Comparison of ENCODE assay signal across 12 cellular contexts in the genomic region with DNA sequence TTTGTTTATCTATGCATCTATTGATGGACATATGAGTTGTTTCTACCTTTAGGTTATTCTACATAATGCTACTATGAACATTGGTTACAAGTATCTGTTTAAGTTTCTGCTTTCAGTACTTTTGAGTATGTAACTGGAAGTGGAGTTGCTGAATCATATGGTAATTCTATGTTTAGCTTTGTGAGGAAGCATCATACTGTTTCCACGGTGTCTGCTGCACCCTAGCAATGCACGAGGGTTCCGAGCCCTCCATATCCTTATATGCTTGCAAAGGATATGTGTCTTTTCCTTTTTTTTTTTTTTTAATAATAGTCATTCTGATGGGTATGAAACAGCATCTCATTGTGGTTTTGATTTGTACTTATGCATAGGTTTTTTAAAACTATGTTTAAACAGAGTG.
DNase-seq lines count a peak whose midpoint lies in the region; ATAC-seq and TF ChIP-seq lines count a peak whose summit lies in the region.
"Had no signal": no experiment of that assay in that cellular context is flagged by ENCODE, and none has a peak within 500 bp of the region (broad histone marks: within the 10 kb centered on the region; RNA-seq: fewer than 3 reads in every experiment).

No MANE protein-coding gene starts in this region.

- H3K9me3 Mint-ChIP-seq in HFFc6: no peaks in the 10 kb centered on the region

- in situ Hi-C loops in G401 (cut with HindIII; ENCODE audit: low sequenced_read_pairs): no loop called here

- H3K4me1 Mint-ChIP-seq in HFFc6 (ENCODE audit: low read depth): peaks cover 74% of the 10 kb centered on the region

- no peak for ATAC-seq in GM19324 (IDR thresholded peaks at IDR 0.05; ENCODE audit: low FRiP score, unreplicated experiment)
- ATAC-seq: K562 had no signal

- H3K36me3 Mint-ChIP-seq in HFFc6 (ENCODE audit: low read depth): no peaks in the 10 kb centered on the region

- H3K27me3 Mint-ChIP-seq in HFFc6 (ENCODE audit: insufficient read depth): no peaks in the 10 kb centered on the region

- no peak overlapping the region for H3K4me3 Mint-ChIP-seq in HFFc6

- H3K27ac Mint-ChIP-seq in HFFc6: peak overlapping the region; percentile 62

- TF ChIP-seq CTCF in HFFc6 (IDR thresholded peaks at IDR 0.05): no peak

- DNase-seq in G401 (ENCODE audit: low spot score) (peak; percentile 20), HFFc6 (no peak), UCSD-AML1 (lab: John Stamatoyannopoulos, UW; ENCODE audit: unreplicated experiment) (peak; percentile 20), lung microvascular endothelial cell (ENCODE audit: low read depth in 2 of 2) (peak; percentile 62 to 85), kidney tubule cell (ENCODE audit: low spot score) (no peak), A172 (ENCODE audit: low spot score) (no peak), GF-D8 (lab: John Stamatoyannopoulos, UW) (no peak)
- DNase-seq: lower lobe of right lung, NCI-H345, SJCRH30 had no signal

Comparison
In these comparisons a context has a peak if more than half of its experiments do, and no peak if none do; other contexts are left out.
1. DNase-seq: peak in G401 (single experiment), UCSD-AML1 (single experiment) and lung microvascular endothelial cell (2 of 2); none in HFFc6 (single experiment), kidney tubule cell (single experiment), A172 (single experiment) and GF-D8 (single experiment).